Comparison of ENCODE assay signal across 8 cellular contexts in the genomic region with DNA sequence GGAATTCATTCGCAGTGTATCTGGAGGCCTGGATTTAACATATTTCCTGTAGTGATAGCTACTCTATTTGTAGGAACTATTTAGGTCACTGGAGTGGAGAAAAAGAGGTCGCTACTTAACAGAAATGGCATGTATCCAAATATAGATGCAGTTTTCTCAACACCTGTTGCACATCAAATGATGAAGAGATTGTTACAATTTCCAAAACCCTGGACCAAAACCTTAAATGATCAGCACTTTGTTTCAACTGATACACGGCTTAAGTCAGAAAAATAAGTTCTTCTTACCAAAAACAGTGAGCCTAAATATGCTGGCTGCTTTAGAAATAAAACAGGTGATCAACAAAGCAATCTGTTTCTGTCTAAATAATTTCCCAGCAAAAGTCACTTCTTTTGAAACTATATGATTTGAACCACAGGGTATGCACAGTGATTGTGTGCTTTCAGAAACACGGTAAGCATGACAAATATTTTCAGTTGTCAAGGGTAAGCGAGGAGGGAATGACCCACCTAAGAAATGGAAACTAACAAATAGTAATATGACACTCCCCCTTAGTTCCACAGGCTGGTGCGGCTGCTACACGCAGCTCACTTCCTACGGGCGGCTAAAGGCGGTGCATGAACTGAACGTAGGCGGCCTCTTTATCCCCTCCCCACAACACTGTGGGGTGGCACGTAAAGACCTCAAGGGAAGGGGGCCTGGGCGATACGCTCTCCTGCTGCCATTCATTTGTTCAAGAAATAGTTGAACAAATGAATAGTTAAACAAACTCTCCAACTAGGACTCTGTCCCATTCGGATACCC. TPM values are rescaled to one million over a fixed set of nuclear protein-coding genes. Genes with fewer than 3 reads are reported as not detected.
DNase-seq lines count a peak whose midpoint lies in the region; ATAC-seq lines count a peak whose summit lies in the region.

No MANE protein-coding gene starts in this region.

- peak overlapping the region; percentile 69 for H3K4me2 ChIP-seq in mesenchymal stem cell (ENCODE audit: low read length, poor library complexity, severe bottlenecking)

- H3K9ac ChIP-seq in mesenchymal stem cell (ENCODE audit: low read length), result peak overlapping the region; percentile 90

- peak overlapping the region; percentile 96 to 98 for H3K18ac ChIP-seq in mesenchymal stem cell (ENCODE audit: low read depth in 1 of 2, low read length in 2 of 2)

- peak overlapping the region; percentile 79 for H3K4me3 ChIP-seq in ectodermal cell (ENCODE audit: insufficient read depth, low read depth, low read length)
- peak overlapping the region; percentile 95 to 99 for H3K4me3 ChIP-seq in mesenchymal stem cell (ENCODE audit: insufficient read depth in 1 of 2, low read depth in 1 of 2, low read length in 2 of 2)

- H3K27me3 ChIP-seq in ectodermal cell (ENCODE audit: control insufficient read depth, insufficient read depth, low read length, poor library complexity, severe bottlenecking) (no peaks in the 10 kb centered on the region), mesenchymal stem cell (ENCODE audit: control insufficient read depth in 1 of 2, insufficient read depth in 1 of 2, low read length in 2 of 2) (no peaks in the 10 kb centered on the region)

- peak overlapping the region; percentile 90 for H3K4me3 Mint-ChIP-seq in activated CD4-positive, alpha-beta T cell treated with anti-CD3 and anti-CD28 coated beads, Interleukin-2, amount 10 ng/mL, durations not matched to agents 24 days and 14 days

- no peak overlapping the region for H2BK15ac ChIP-seq in mesenchymal stem cell (ENCODE audit: low read depth, poor library complexity, severe bottlenecking)

- H3K36me3 ChIP-seq in ectodermal cell (ENCODE audit: control insufficient read depth, insufficient read depth, low read length), result no peaks in the 10 kb centered on the region
- peaks cover 0 to 11% of the 10 kb centered on the region in 2 experiments for H3K36me3 ChIP-seq in mesenchymal stem cell (ENCODE audit: control insufficient read depth in 1 of 2, insufficient read depth in 2 of 2, low read depth in 1 of 2, low read length in 2 of 2)

- peaks cover 12% of the 10 kb centered on the region for H3K27me3 Mint-ChIP-seq in activated CD4-positive, alpha-beta T cell treated with anti-CD3 and anti-CD28 coated beads, Interleukin-2, amount 10 ng/mL, durations not matched to agents 24 days and 14 days

- peak overlapping the region; percentile 96 for H2BK5ac ChIP-seq in mesenchymal stem cell (ENCODE audit: low read depth, low read length, poor library complexity, severe bottlenecking)

- no peak overlapping the region for H4K8ac ChIP-seq in mesenchymal stem cell (ENCODE audit: low read length)

- no peak overlapping the region for H2BK120ac ChIP-seq in mesenchymal stem cell (ENCODE audit: low read depth, low read length)

- H3K4ac ChIP-seq in mesenchymal stem cell (ENCODE audit: low read depth in 1 of 2, low read length in 2 of 2), result peak overlapping the region; percentile 3 to 99

- H3K79me1 ChIP-seq in mesenchymal stem cell (replicated peaks; ENCODE audit: low read length, poor library complexity, severe bottlenecking), result no peaks in the 10 kb centered on the region

- H4K91ac ChIP-seq in mesenchymal stem cell (ENCODE audit: low read length), result no peak overlapping the region

- 14 to 15% methylated on average over 16 of the region's 16 CpGs for whole genome bisulfite sequencing in ectodermal cell, 2 experiments
- 4% methylated on average over 13 of the region's 16 CpGs for WGBS in mesenchymal stem cell

- H2AFZ ChIP-seq in mesenchymal stem cell (ENCODE audit: low read depth, low read length), result peak overlapping the region; percentile 95

- no peak overlapping the region for H2AK5ac ChIP-seq in mesenchymal stem cell (ENCODE audit: low read length, severe bottlenecking)

- peak overlapping the region in 1 of 2 experiments; percentile 85 for H3K23ac ChIP-seq in mesenchymal stem cell (ENCODE audit: low read length in 2 of 2)

- peaks cover 54% of the 10 kb centered on the region for H3K4me1 Mint-ChIP-seq in activated CD4-positive, alpha-beta T cell treated with anti-CD3 and anti-CD28 coated beads, Interleukin-2, amount 10 ng/mL, durations not matched to agents 24 days and 14 days

- H3K9me3 ChIP-seq in ectodermal cell (ENCODE audit: control insufficient read depth, low read length) (no peaks in the 10 kb centered on the region), mesenchymal stem cell (ENCODE audit: control insufficient read depth, low read length) (no peaks in the 10 kb centered on the region)

- peak overlapping the region; percentile 95 for H3K27ac Mint-ChIP-seq in activated CD4-positive, alpha-beta T cell treated with anti-CD3 and anti-CD28 coated beads, Interleukin-2, amount 10 ng/mL, durations not matched to agents 24 days and 14 days

- DNase-seq in NCI-H2196 (lab: John Stamatoyannopoulos, UW; ENCODE audit: unreplicated experiment) (peak; percentile 11), NCI-H2196 treated with DMSO at 0.1 percent for 48 hours (lab: John Stamatoyannopoulos, UW; ENCODE audit: unreplicated experiment) (no peak), NCI-H2227 (lab: John Stamatoyannopoulos, UW; ENCODE audit: unreplicated experiment) (peak; percentile 31), mesenchymal stem cell (peak; percentile 81)
- peak; percentile 93 for DNase-seq in activated CD4-positive, alpha-beta T cell treated with anti-CD3 and anti-CD28 coated beads, Interleukin-2, amount 10 ng/mL, durations not matched to agents 24 days and 14 days
- DNase-seq in stimulated activated CD8-positive, alpha-beta memory T cell treated with anti-CD3 and anti-CD28 coated beads, Interleukin-15, amount 100 ng/mL, for 48 hours (ENCODE audit: low read depth in 2 of 2), result peak; percentile 68 to 72

- H3K27ac ChIP-seq in ectodermal cell (ENCODE audit: insufficient read depth, low read depth, low read length, poor library complexity, severe bottlenecking) (no peak overlapping the region), mesenchymal stem cell (ENCODE audit: low read length, poor library complexity, severe bottlenecking) (peak overlapping the region; percentile 88)

- peaks cover 21% of the 10 kb centered on the region for H3K36me3 Mint-ChIP-seq in activated CD4-positive, alpha-beta T cell treated with anti-CD3 and anti-CD28 coated beads, Interleukin-2, amount 10 ng/mL, durations not matched to agents 24 days and 14 days (ENCODE audit: low read depth)

- H3K4me1 ChIP-seq in ectodermal cell (ENCODE audit: control insufficient read depth, insufficient read depth, low read length) (peaks cover 6% of the 10 kb centered on the region), mesenchymal stem cell (ENCODE audit: control insufficient read depth, insufficient read depth, low read depth, low read length) (peaks cover 12% of the 10 kb centered on the region)

- H3K14ac ChIP-seq in mesenchymal stem cell (ENCODE audit: low read length in 2 of 2), result peak overlapping the region in 1 of 2 experiments; percentile 94

- H2BK12ac ChIP-seq in mesenchymal stem cell (ENCODE audit: low read length in 2 of 2), result peak overlapping the region in 1 of 2 experiments; percentile 26

- ATAC-seq in HG02884 (IDR thresholded peaks at IDR 0.05; ENCODE audit: unreplicated experiment), result peak; percentile 31

- H3K9me3 Mint-ChIP-seq in activated CD4-positive, alpha-beta T cell treated with anti-CD3 and anti-CD28 coated beads, Interleukin-2, amount 10 ng/mL, durations not matched to agents 24 days and 14 days, result peaks cover 3% of the 10 kb centered on the region

- intact Hi-C loops in activated CD4-positive, alpha-beta T cell treated with anti-CD3 and anti-CD28 coated beads, Interleukin-2, amount 10 ng/mL, durations not matched to agents 24 days and 14 days (cut with micrococcal nuclease), result loop anchor here (1.0 to 5.0 kb wide), 8 partner anchors 31 to 576 kb away; a partner anchor contains a TSS

RNA-seq across cellular contexts. Expression of a gene that starts 1.1 kb away (rescaled TPM):
- 28.4 and 28.9 TPM in 2 replicates for total RNA-seq in activated CD4-positive, alpha-beta T cell treated with anti-CD3 and anti-CD28 coated beads, Interleukin-2, amount 10 ng/mL, durations not matched to agents 24 days and 14 days
- polyA plus RNA-seq in ectodermal cell (2013, experiment 1 of 4), result 12.3 TPM
- 13.4 TPM for polyA plus RNA-seq in ectodermal cell (2013, experiment 2 of 4)
- polyA plus RNA-seq in ectodermal cell (2013, experiment 3 of 4), result 8.5 TPM
- polyA plus RNA-seq in ectodermal cell (2013, experiment 4 of 4), result 9.0 TPM
- polyA plus RNA-seq in mesenchymal stem cell (2013, experiment 1 of 2), result 16.3 TPM
- 16.0 TPM for polyA plus RNA-seq in mesenchymal stem cell (2013, experiment 2 of 2)

RNA-seq across cellular contexts. Expression of a gene that starts 49.6 kb away (rescaled TPM):
- not detected in 2 replicates for total RNA-seq in activated CD4-positive, alpha-beta T cell treated with anti-CD3 and anti-CD28 coated beads, Interleukin-2, amount 10 ng/mL, durations not matched to agents 24 days and 14 days
- not detected for polyA plus RNA-seq in ectodermal cell (2013, experiment 1 of 4)
- not detected for polyA plus RNA-seq in ectodermal cell (2013, experiment 2 of 4)
- polyA plus RNA-seq in ectodermal cell (2013, experiment 3 of 4), result not detected
- polyA plus RNA-seq in ectodermal cell (2013, experiment 4 of 4), result not detected
- polyA plus RNA-seq in mesenchymal stem cell (2013, experiment 1 of 2), result not detected
- not detected for polyA plus RNA-seq in mesenchymal stem cell (2013, experiment 2 of 2)
